In the genomic region with DNA sequence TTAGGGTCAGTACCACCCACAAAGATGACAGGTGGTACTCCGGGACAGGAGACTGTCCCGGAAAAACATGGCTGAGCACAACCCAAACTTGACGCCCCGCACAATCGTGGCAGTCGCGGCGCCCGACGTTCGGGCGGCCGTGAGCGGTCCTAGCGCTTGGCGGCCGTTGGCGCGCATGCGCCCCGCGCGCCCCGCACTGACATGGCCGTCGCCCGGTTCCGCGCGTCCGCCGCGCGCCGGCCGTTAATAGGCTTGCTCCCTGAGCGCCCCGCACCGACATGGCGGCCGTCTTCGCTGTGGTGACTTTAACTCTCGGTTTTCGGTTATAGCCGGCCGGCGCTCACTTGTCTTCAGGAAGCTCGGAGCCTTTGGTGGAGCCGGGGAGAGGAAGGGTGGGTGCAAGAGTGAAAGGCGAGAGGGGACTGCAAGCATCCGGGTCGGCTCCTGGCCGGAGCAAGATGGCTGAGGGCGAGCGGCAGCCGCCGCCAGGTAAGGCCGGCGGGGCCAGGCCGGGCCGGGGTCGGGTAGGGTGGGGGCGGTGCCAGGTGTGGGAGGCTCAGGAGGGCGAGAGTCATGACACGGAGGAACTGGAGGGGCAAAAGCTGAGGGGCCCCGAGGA, we compare ENCODE assay signal across 8 cellular contexts. TPM values are rescaled to one million over a fixed set of nuclear protein-coding genes. Genes with fewer than 3 reads are reported as not detected.
DNase-seq lines count a peak whose midpoint lies in the region; ATAC-seq and TF ChIP-seq lines count a peak whose summit lies in the region.

A gene (plus strand): TSS at position 273 of the 619 bp plus-strand sequence. CDS start 186 bp downstream, at position 459.

- H3K9me3 ChIP-seq in IMR-90 (ENCODE audit: control insufficient read depth, insufficient read depth, low read length), result no peaks in the 10 kb centered on the region

- CTCF ChIA-PET in Calu3 (lab: Charles Lee) (interaction anchor here (1.5 kb wide), 1 partner anchor 513 kb away, joined by 3 read pairs; no protein-coding TSS in a partner anchor), IMR-90 (lab: Yijun Ruan, JAX) (no interaction called here)

- no peaks in the 10 kb centered on the region for H3K27me3 ChIP-seq in IMR-90 (ENCODE audit: control insufficient read depth, insufficient read depth, low read length)

- H3K9ac ChIP-seq in IMR-90 (ENCODE audit: low read depth, low read length), result peak within 1 kb of the TSS; percentile 92

- peaks cover 7% of the 10 kb centered on the region for H3K4me1 ChIP-seq in IMR-90 (ENCODE audit: control insufficient read depth, insufficient read depth, low read length)

- H4K91ac ChIP-seq in IMR-90 (ENCODE audit: insufficient read depth, low read depth, low read length), result peak within 1 kb of the TSS; percentile 99

- H4K5ac ChIP-seq in IMR-90 (ENCODE audit: low read depth, low read length), result peak within 1 kb of the TSS; percentile 91

- peaks cover 29 to 71% of the 10 kb centered on the region in 2 experiments for H3K79me1 ChIP-seq in IMR-90 (ENCODE audit: low read depth in 1 of 2, low read length in 2 of 2)

- 0 out of 2 replicates have a peak, but pooled peaks cover 3% of the 10 kb centered on the region for H3K9me1 ChIP-seq in IMR-90 (ENCODE audit: insufficient read depth, low read length)

- peak within 1 kb of the TSS; percentile 100 for H3K23ac ChIP-seq in IMR-90 (ENCODE audit: low read depth, low read length)

- H3K4me3 Mint-ChIP-seq in Calu3 (ENCODE audit: low read depth, unreplicated experiment), result peak within 1 kb of the TSS; percentile 79
- peak within 1 kb of the TSS; percentile 95 for H3K4me3 Mint-ChIP-seq in activated T-cell treated with anti-CD3 and anti-CD28 coated beads, Interleukin-2, amount 50 U/mL, for 4 hours
- H3K4me3 Mint-ChIP-seq in stimulated activated effector memory CD8-positive, alpha-beta T cell treated with anti-CD3 and anti-CD28 coated beads, Interleukin-12 subunit alpha, Interleukin-12 subunit beta, amount 100 ng/mL, for 72 hours, result peak within 1 kb of the TSS; percentile 86

- H4K20me1 ChIP-seq in IMR-90 (ENCODE audit: insufficient read depth, low read length), result peaks cover 4% of the 10 kb centered on the region

- peak within 1 kb of the TSS; percentile 99 for H3K4ac ChIP-seq in IMR-90 (ENCODE audit: low read depth, low read length)

- H3K4me3 ChIP-seq in IMR-90 (ENCODE audit: insufficient read depth, low read depth, low read length), result peak within 1 kb of the TSS; percentile 93

- H3K36me3 Mint-ChIP-seq in Calu3 (ENCODE audit: insufficient read depth, unreplicated experiment), result peaks cover 17% of the 10 kb centered on the region
- peaks cover 1% of the 10 kb centered on the region for H3K36me3 Mint-ChIP-seq in activated T-cell treated with anti-CD3 and anti-CD28 coated beads, Interleukin-2, amount 50 U/mL, for 4 hours (ENCODE audit: insufficient read depth)
- H3K36me3 Mint-ChIP-seq in stimulated activated effector memory CD8-positive, alpha-beta T cell treated with anti-CD3 and anti-CD28 coated beads, Interleukin-12 subunit alpha, Interleukin-12 subunit beta, amount 100 ng/mL, for 72 hours, result peaks cover 14% of the 10 kb centered on the region

- peak within 1 kb of the TSS; percentile 95 for H3K27ac ChIP-seq in IMR-90 (ENCODE audit: insufficient read depth, low read length)

- peak within 1 kb of the TSS; percentile 93 for H2BK5ac ChIP-seq in IMR-90 (ENCODE audit: low read depth, low read length, poor library complexity, severe bottlenecking)

- peak within 1 kb of the TSS; percentile 100 for H3K14ac ChIP-seq in IMR-90 (replicated peaks; ENCODE audit: low read depth, low read length)

- H3K4me1 Mint-ChIP-seq in Calu3 (ENCODE audit: low read depth, unreplicated experiment), result peaks cover 8% of the 10 kb centered on the region
- peaks cover 27% of the 10 kb centered on the region for H3K4me1 Mint-ChIP-seq in activated T-cell treated with anti-CD3 and anti-CD28 coated beads, Interleukin-2, amount 50 U/mL, for 4 hours (ENCODE audit: low read depth)
- peaks cover 22% of the 10 kb centered on the region for H3K4me1 Mint-ChIP-seq in stimulated activated effector memory CD8-positive, alpha-beta T cell treated with anti-CD3 and anti-CD28 coated beads, Interleukin-12 subunit alpha, Interleukin-12 subunit beta, amount 100 ng/mL, for 72 hours

- TF ChIP-seq CTCF in Calu3 (IDR thresholded peaks at IDR 0.05; ENCODE audit: unreplicated experiment), result no peak
- TF ChIP-seq CTCF in IMR-90 (conservative IDR thresholded peaks at IDR 0.05; ENCODE audit: low read depth, low read length), result no peak

- in situ Hi-C loops in IMR-90 (cut with MboI; ENCODE audit: low sequenced_read_pairs), result no loop called here

- DNase-seq in Calu3 (peak; percentile 71), IMR-90 (peak; percentile 85), myocyte (ENCODE audit: low read depth) (peak; percentile 94)
- peak; percentile 80 for DNase-seq in activated T-cell treated with anti-CD3 and anti-CD28 coated beads, Interleukin-2, amount 50 U/mL, for 4 hours
- DNase-seq in stimulated activated effector memory CD8-positive, alpha-beta T cell treated with anti-CD3 and anti-CD28 coated beads, Interleukin-12 subunit alpha, Interleukin-12 subunit beta, amount 100 ng/mL, for 72 hours (ENCODE audit: low spot score in 2 of 2), result peak; percentile 72 to 90

- H4K8ac ChIP-seq in IMR-90 (ENCODE audit: low read depth in 2 of 2, low read length in 2 of 2), result peak within 1 kb of the TSS; percentile 79 to 97

- H2AFZ ChIP-seq in IMR-90 (replicated peaks; ENCODE audit: low read length, poor library complexity), result peak within 1 kb of the TSS; percentile 96

- BruUV-seq in Calu3 (replicated peaks; lab: Mats Ljungman, UMichigan), result no TSS peak
- no TSS peak for BruUV-seq in IMR-90 (replicated peaks; lab: Mats Ljungman, UMichigan)

- peak within 1 kb of the TSS; percentile 42 for H3K27ac Mint-ChIP-seq in Calu3 (ENCODE audit: unreplicated experiment)
- H3K27ac Mint-ChIP-seq in stimulated activated effector memory CD8-positive, alpha-beta T cell treated with anti-CD3 and anti-CD28 coated beads, Interleukin-12 subunit alpha, Interleukin-12 subunit beta, amount 100 ng/mL, for 72 hours, result peak within 1 kb of the TSS; percentile 96

- peak; percentile 8; the same call in 1 of the 2 replicates for TF ChIP-seq POLR2A in IMR-90 (IDR thresholded peaks at IDR 0.05; ENCODE audit: low read depth, low read length)

- dilution Hi-C loops in IMR-90 (cut with HindIII; ENCODE audit: low sequenced_read_pairs, unreplicated experiment), result no loop called here

- H3K4me2 ChIP-seq in IMR-90 (ENCODE audit: low read depth, low read length), result peak within 1 kb of the TSS; percentile 99

- H3K27me3 Mint-ChIP-seq in Calu3 (ENCODE audit: unreplicated experiment), result peaks cover 9% of the 10 kb centered on the region
- H3K27me3 Mint-ChIP-seq in activated T-cell treated with anti-CD3 and anti-CD28 coated beads, Interleukin-2, amount 50 U/mL, for 4 hours (ENCODE audit: low read depth), result no peaks in the 10 kb centered on the region

- peak within 1 kb of the TSS; percentile 89 for H3K18ac ChIP-seq in IMR-90 (ENCODE audit: low read depth, low read length)

- peak within 1 kb of the TSS; percentile 97 for H3K56ac ChIP-seq in IMR-90 (ENCODE audit: extremely low read depth, insufficient read depth, low read length)

- peak within 1 kb of the TSS; percentile 99 for H2AK9ac ChIP-seq in IMR-90 (replicated peaks; ENCODE audit: low read depth, low read length, poor library complexity)

- intact Hi-C loops in Calu3 (cut with micrococcal nuclease; ENCODE audit: unreplicated experiment), result no loop called here
- intact Hi-C loops in IMR-90 (cut with micrococcal nuclease), result no loop called here

- peak within 1 kb of the TSS; percentile 86 for H2BK120ac ChIP-seq in IMR-90 (ENCODE audit: low read depth, low read length)

- POLR2A ChIA-PET in IMR-90 (lab: Charles Lee; ENCODE audit: unreplicated experiment), result no interaction called here

- WGBS in IMR-90 (ENCODE audit: extremely low coverage in 2 of 2, insufficient read length in 1 of 2), 2 experiments, result 0% methylated on average over 40 of the region's 66 CpGs; no CpG with 5 or more reads in 1 of the 2 experiments

- H2BK15ac ChIP-seq in IMR-90 (ENCODE audit: low read depth, low read length), result peak within 1 kb of the TSS; percentile 67; the same call in 2 of the 3 replicates

- peaks cover 13% of the 10 kb centered on the region for H3K36me3 ChIP-seq in IMR-90 (ENCODE audit: control insufficient read depth, insufficient read depth, low read length)

- H2AK5ac ChIP-seq in IMR-90 (ENCODE audit: low read depth, low read length), result peak within 1 kb of the TSS; percentile 99

- no peak within 1 kb of the TSS for H2BK20ac ChIP-seq in IMR-90 (ENCODE audit: low read depth, low read length)

- H3K9me3 Mint-ChIP-seq in Calu3 (ENCODE audit: low read depth, unreplicated experiment), result no peaks in the 10 kb centered on the region
- no peaks in the 10 kb centered on the region for H3K9me3 Mint-ChIP-seq in activated T-cell treated with anti-CD3 and anti-CD28 coated beads, Interleukin-2, amount 50 U/mL, for 4 hours
- H3K9me3 Mint-ChIP-seq in stimulated activated effector memory CD8-positive, alpha-beta T cell treated with anti-CD3 and anti-CD28 coated beads, Interleukin-12 subunit alpha, Interleukin-12 subunit beta, amount 100 ng/mL, for 72 hours, result no peaks in the 10 kb centered on the region

- peak; percentile 68 for ATAC-seq in GM21515 (IDR thresholded peaks at IDR 0.05; ENCODE audit: unreplicated experiment)
- peak; percentile 87 for ATAC-seq in IMR-90 (ENCODE audit: low read depth)
- ATAC-seq in activated T-cell treated with anti-CD3 and anti-CD28 coated beads, Interleukin-2, amount 50 U/mL, for 4 hours, result peak; percentile 94
- peak; percentile 75 for ATAC-seq in esophagus mucosa
- ATAC-seq in stimulated activated effector memory CD8-positive, alpha-beta T cell treated with anti-CD3 and anti-CD28 coated beads, Interleukin-12 subunit alpha, Interleukin-12 subunit beta, amount 100 ng/mL, for 72 hours, result peak; percentile 92

- TF ChIP-seq RAD21 in IMR-90 (IDR thresholded peaks at IDR 0.05; ENCODE audit: low read length), result no peak

TF ChIP-seq in PFSK-1, 5 proteins besides CTCF, POLR2A, EP300 and RAD21 (continues in another document):
- TF ChIP-seq POLR2AphosphoS5 (IDR thresholded peaks at IDR 0.05; ENCODE audit: low read depth, low read length), result no peak

RNA-seq across cellular contexts. Expression of the gene that starts here (rescaled TPM):
- 76.2 and 83.3 TPM in 2 replicates for total RNA-seq in Calu3 (2022)
- total RNA-seq in IMR-90 (2012; rRNA removed), result 93.6 and 124 TPM in 2 replicates
- polyA plus RNA-seq in IMR-90 (2012; rRNA removed), result 141 and 149 TPM in 2 replicates
- 88.4 and 129 TPM in 2 replicates for polyA plus RNA-seq in IMR-90 (2012; cell fraction: cytosol; rRNA removed)
- 78.9 and 134 TPM in 2 replicates for polyA plus RNA-seq in IMR-90 (2012; cell fraction: nucleus; rRNA removed; ENCODE audit: low replicate concordance)
- 342 TPM for polyA plus RNA-seq in PFSK-1 (2012; ENCODE audit: insufficient read length, low read depth)
- 10 to 100 TPM; 80.7 to 90.2 (median 89.9) TPM for total RNA-seq in activated T-cell treated with anti-CD3 and anti-CD28 coated beads, Interleukin-2, amount 50 U/mL, for 4 hours
- 121 TPM for total RNA-seq in esophagus mucosa
- total RNA-seq in myocyte, result 99.5 and 144 TPM in 2 replicates
- 110 TPM for polyA plus RNA-seq in myocyte (2012)

Comparison
In these comparisons a context has a peak if more than half of its experiments do, and no peak if none do; other contexts are left out.
1. Peak in every context shown above with its lines: DNase-seq, ATAC-seq, H3K4me3 ChIP-seq and H3K27ac ChIP-seq.